1 cellular context compared by ENCODE assay signal in the genomic region with DNA sequence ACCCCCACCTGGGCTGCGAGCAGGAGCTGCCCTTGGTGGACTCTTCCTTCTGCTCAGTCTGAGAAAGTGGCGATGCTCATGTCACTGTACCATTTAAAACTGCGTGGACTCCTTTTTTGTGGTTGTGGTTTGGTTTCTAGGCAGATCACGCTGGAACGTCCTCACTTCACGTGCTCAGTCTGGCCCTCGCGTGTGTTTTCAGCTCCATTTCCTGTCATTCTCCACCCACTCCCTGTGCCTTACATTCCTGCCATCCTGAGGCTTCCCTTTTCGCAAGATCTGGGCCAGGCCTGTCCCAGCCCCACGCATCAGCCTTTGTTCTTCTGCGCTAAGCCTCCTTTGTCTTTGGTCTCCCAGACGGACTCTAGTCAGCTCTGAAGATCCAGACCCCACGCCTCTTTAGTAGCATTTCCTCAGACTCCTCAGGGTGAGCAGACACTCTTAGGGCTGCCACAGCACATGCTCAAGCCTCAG.
TF ChIP-seq lines count a peak whose summit lies in the region.

No MANE protein-coding gene starts in this region.

TF ChIP-seq in GM12878, 131 proteins besides CTCF, POLR2A, EP300 and RAD21 (continued from another document):
- TF ChIP-seq, protein P1, sequence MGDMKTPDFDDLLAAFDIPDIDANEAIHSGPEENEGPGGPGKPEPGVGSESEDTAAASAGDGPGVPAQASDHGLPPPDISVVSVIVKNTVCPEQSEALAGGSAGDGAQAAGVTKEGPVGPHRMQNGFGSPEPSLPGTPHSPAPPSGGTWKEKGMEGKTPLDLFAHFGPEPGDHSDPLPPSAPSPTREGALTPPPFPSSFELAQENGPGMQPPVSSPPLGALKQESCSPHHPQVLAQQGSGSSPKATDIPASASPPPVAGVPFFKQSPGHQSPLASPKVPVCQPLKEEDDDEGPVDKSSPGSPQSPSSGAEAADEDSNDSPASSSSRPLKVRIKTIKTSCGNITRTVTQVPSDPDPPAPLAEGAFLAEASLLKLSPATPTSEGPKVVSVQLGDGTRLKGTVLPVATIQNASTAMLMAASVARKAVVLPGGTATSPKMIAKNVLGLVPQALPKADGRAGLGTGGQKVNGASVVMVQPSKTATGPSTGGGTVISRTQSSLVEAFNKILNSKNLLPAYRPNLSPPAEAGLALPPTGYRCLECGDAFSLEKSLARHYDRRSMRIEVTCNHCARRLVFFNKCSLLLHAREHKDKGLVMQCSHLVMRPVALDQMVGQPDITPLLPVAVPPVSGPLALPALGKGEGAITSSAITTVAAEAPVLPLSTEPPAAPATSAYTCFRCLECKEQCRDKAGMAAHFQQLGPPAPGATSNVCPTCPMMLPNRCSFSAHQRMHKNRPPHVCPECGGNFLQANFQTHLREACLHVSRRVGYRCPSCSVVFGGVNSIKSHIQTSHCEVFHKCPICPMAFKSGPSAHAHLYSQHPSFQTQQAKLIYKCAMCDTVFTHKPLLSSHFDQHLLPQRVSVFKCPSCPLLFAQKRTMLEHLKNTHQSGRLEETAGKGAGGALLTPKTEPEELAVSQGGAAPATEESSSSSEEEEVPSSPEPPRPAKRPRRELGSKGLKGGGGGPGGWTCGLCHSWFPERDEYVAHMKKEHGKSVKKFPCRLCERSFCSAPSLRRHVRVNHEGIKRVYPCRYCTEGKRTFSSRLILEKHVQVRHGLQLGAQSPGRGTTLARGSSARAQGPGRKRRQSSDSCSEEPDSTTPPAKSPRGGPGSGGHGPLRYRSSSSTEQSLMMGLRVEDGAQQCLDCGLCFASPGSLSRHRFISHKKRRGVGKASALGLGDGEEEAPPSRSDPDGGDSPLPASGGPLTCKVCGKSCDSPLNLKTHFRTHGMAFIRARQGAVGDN (IDR thresholded peaks at IDR 0.05): no peak
- TF ChIP-seq TCF7 (IDR thresholded peaks at IDR 0.05; ENCODE audit: borderline replicate concordance) (no peak), SMC3 (IDR thresholded peaks at IDR 0.05; ENCODE audit: borderline replicate concordance, low read length) (no peak), CEBPB (IDR thresholded peaks at IDR 0.05; ENCODE audit: borderline replicate concordance in 1 of 2, low read depth in 2 of 2, low read length in 2 of 2) (no peak), SPI1 (IDR thresholded peaks at IDR 0.05; ENCODE audit: borderline replicate concordance, insufficient read depth, low read depth, low read length) (no peak)
- TF ChIP-seq, protein P2, sequence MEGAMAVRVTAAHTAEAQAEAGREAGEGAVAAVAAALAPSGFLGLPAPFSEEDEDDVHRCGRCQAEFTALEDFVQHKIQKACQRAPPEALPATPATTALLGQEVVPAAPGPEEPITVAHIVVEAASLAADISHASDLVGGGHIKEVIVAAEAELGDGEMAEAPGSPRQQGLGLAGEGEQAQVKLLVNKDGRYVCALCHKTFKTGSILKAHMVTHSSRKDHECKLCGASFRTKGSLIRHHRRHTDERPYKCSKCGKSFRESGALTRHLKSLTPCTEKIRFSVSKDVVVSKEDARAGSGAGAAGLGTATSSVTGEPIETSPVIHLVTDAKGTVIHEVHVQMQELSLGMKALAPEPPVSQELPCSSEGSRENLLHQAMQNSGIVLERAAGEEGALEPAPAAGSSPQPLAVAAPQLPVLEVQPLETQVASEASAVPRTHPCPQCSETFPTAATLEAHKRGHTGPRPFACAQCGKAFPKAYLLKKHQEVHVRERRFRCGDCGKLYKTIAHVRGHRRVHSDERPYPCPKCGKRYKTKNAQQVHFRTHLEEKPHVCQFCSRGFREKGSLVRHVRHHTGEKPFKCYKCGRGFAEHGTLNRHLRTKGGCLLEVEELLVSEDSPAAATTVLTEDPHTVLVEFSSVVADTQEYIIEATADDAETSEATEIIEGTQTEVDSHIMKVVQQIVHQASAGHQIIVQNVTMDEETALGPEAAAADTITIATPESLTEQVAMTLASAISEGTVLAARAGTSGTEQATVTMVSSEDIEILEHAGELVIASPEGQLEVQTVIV (IDR thresholded peaks at IDR 0.05; ENCODE audit: borderline replicate concordance, partially characterized antibody): no peak
